17 cellular contexts compared by ENCODE assay signal in genomic region chr20:64156886-64157875, GRCh38. TPM values are rescaled to one million over a fixed set of nuclear protein-coding genes. Genes with fewer than 3 reads are reported as not detected.
DNase-seq lines count a peak whose midpoint lies in the region; ATAC-seq, FAIRE-seq and TF ChIP-seq lines count a peak whose summit lies in the region.
"Had no signal": no experiment of that assay in that cellular context is flagged by ENCODE, and none has a peak within 500 bp of the region (broad histone marks: within the 10 kb centered on the region; RNA-seq: fewer than 3 reads in every experiment).

No MANE protein-coding gene starts in this region.

- FAIRE-seq in H1 (lab: Jason Lieb, UNC), result no peak

- H3K79me2 ChIP-seq in H1 (ENCODE audit: control insufficient read depth in 1 of 2, insufficient read depth in 2 of 2, low read length in 2 of 2) (no peaks in the 10 kb centered on the region), mesendoderm (ENCODE audit: control insufficient read depth, insufficient read depth, low read length) (no peaks in the 10 kb centered on the region)

- TF ChIP-seq CTCF in right atrium auricular region (IDR thresholded peaks at IDR 0.05) (no peak), H1 (IDR thresholded peaks at IDR 0.05; ENCODE audit: control extremely low read depth in 1 of 3, insufficient read depth in 1 of 3, low read depth in 1 of 3, low read length in 3 of 3) (no peak), lower lobe of right lung (IDR thresholded peaks at IDR 0.05) (no peak), type B pancreatic cell (conservative IDR thresholded peaks at IDR 0.05) (no peak)

- no peak overlapping the region for H3K27ac ChIP-seq in right cardiac atrium (ENCODE audit: low read length)
- no peak overlapping the region for H3K27ac ChIP-seq in right atrium auricular region
- no peak overlapping the region for H3K27ac ChIP-seq in H1 (ENCODE audit: low read depth, low read length)
- no peak overlapping the region for H3K27ac ChIP-seq in lower lobe of right lung
- H3K27ac ChIP-seq in mesendoderm (ENCODE audit: low read depth, low read length), result no peak overlapping the region
- H3K27ac ChIP-seq: KMS-11, SJSA1 had no signal

- 74% methylated on average over 27 of the region's 27 CpGs for WGBS in right cardiac atrium
- WGBS in H1 (ENCODE audit: extremely low coverage in 1 of 2, insufficient coverage in 1 of 2, insufficient read length in 1 of 2, insufficient replicate concordance in 2 of 2, low coverage in 1 of 2, low lambda C conversion rate in 2 of 2, missing lambda C conversion rate in 1 of 2), 2 experiments, result 91% methylated on average over 27 of the region's 27 CpGs; no CpG with 5 or more reads in 1 of the 2 experiments
- no CpG with 5 or more reads among the region's 27 CpGs for WGBS in mesendoderm (ENCODE audit: extremely low coverage, insufficient coverage, low lambda C conversion rate)

- H3K4me1 Mint-ChIP-seq in type B pancreatic cell (ENCODE audit: unreplicated experiment), result peaks cover 9% of the 10 kb centered on the region
- H3K4me1 Mint-ChIP-seq: B cell had no signal

- H3K56ac ChIP-seq in H1 (replicated peaks; ENCODE audit: insufficient read length, low read depth, low read length) (no peak overlapping the region), mesendoderm (ENCODE audit: low read length) (no peak overlapping the region)

- H4K91ac ChIP-seq in H1 (replicated peaks; ENCODE audit: insufficient read length, low read length), result peak overlapping the region; percentile 66

- H3K14ac ChIP-seq in H1 (ENCODE audit: insufficient read length), result no peak overlapping the region

- no peak for TF ChIP-seq RAD21 in H1 (IDR thresholded peaks at IDR 0.05 in 1 of 2, conservative IDR thresholded peaks at IDR 0.05 in 1 of 2; ENCODE audit: low read depth in 2 of 2, low read length in 2 of 2)

- no peak for TF ChIP-seq EP300 in H1 (IDR thresholded peaks at IDR 0.05; ENCODE audit: borderline replicate concordance in 1 of 2, low read depth in 2 of 2, low read length in 2 of 2)

- peaks cover 0 to 7% of the 10 kb centered on the region in 2 experiments for H4K20me1 ChIP-seq in H1 (replicated peaks in 1 of 2; ENCODE audit: control insufficient read depth in 1 of 2, insufficient read depth in 2 of 2, low read length in 2 of 2)

- peaks cover 7% of the 10 kb centered on the region; the same call in 1 of the 2 replicates for H3K23me2 ChIP-seq in H1 (ENCODE audit: low read depth, low read length)

- H3K23ac ChIP-seq in H1 (ENCODE audit: insufficient read length) (no peak overlapping the region), mesendoderm (ENCODE audit: low read length) (no peak overlapping the region)

- H3K36me3 ChIP-seq in right atrium auricular region, result no peaks in the 10 kb centered on the region
- H3K36me3 ChIP-seq in H1 (ENCODE audit: control insufficient read depth in 2 of 4, insufficient read depth in 4 of 4, low read length in 3 of 4), result no peaks in the 10 kb centered on the region
- no peaks in the 10 kb centered on the region for H3K36me3 ChIP-seq in lower lobe of right lung
- no peaks in the 10 kb centered on the region for H3K36me3 ChIP-seq in mesendoderm (ENCODE audit: control insufficient read depth, insufficient read depth, low read length)
- H3K36me3 ChIP-seq: SJSA1 had no signal

- POLR2A ChIA-PET in H1 (lab: Charles Lee; ENCODE audit: partially characterized antibody), result interaction anchor here (1.5 kb wide), 1 partner anchor 16 kb away, joined by 5 read pairs; no protein-coding TSS in a partner anchor

- H3K36me3 Mint-ChIP-seq in type B pancreatic cell, result no peaks in the 10 kb centered on the region

- no peak overlapping the region for H2AFZ ChIP-seq in H1 (ENCODE audit: low read length)

- no peak overlapping the region for H3K4me2 ChIP-seq in H1 (ENCODE audit: insufficient read depth in 1 of 2, low read depth in 2 of 2, low read length in 2 of 2)
- H3K4me2 ChIP-seq in mesendoderm (ENCODE audit: low read length), result no peak overlapping the region
- H3K4me2 ChIP-seq: KMS-11 had no signal

- H3K27me3 ChIP-seq in right cardiac atrium (ENCODE audit: control insufficient read depth, insufficient read depth), result no peaks in the 10 kb centered on the region
- peaks cover 4 to 9% of the 10 kb centered on the region in 2 donors for H3K27me3 ChIP-seq in right atrium auricular region
- H3K27me3 ChIP-seq in H1 (replicated peaks in 1 of 4; ENCODE audit: control insufficient read depth in 3 of 4, extremely low read depth in 1 of 4, insufficient read depth in 3 of 4, low read length in 3 of 4), result peaks cover 0 to 11% (median 9%) of the 10 kb centered on the region in 4 experiments; a peak in 5 of 7 replicates
- peaks cover 40% of the 10 kb centered on the region for H3K27me3 ChIP-seq in lower lobe of right lung (ENCODE audit: low read depth)
- no peaks in the 10 kb centered on the region for H3K27me3 ChIP-seq in mesendoderm (ENCODE audit: insufficient read depth, low read length, poor library complexity)

- H3K27ac Mint-ChIP-seq in type B pancreatic cell, result peak overlapping the region; percentile 77
- H3K27ac Mint-ChIP-seq: B cell had no signal

- no peak for TF ChIP-seq POLR2A in H1 (IDR thresholded peaks at IDR 0.05; ENCODE audit: control extremely low read depth in 1 of 2, low read depth in 2 of 2, low read length in 2 of 2)

- H4K5ac ChIP-seq in H1 (ENCODE audit: insufficient read length, low read depth, low read length) (no peak overlapping the region), mesendoderm (ENCODE audit: low read length) (no peak overlapping the region)

- no peak overlapping the region for H2AK5ac ChIP-seq in H1 (ENCODE audit: low read depth, low read length)
- no peak overlapping the region for H2AK5ac ChIP-seq in mesendoderm (ENCODE audit: low read length)

- H3K79me1 ChIP-seq in H1 (ENCODE audit: low read depth, low read length) (no peaks in the 10 kb centered on the region), mesendoderm (ENCODE audit: low read length) (no peaks in the 10 kb centered on the region)

- 0 out of 2 replicates have a peak overlapping the region, but pooled peaks have one; percentile 48 for H2BK20ac ChIP-seq in H1 (ENCODE audit: low read length)

- no peak overlapping the region for H2BK15ac ChIP-seq in H1 (ENCODE audit: low read length)
- no peak overlapping the region for H2BK15ac ChIP-seq in mesendoderm (replicated peaks; ENCODE audit: low read depth)

- H3K4ac ChIP-seq in H1 (replicated peaks; ENCODE audit: insufficient read length, low read depth, low read length), result no peak overlapping the region
- no peak overlapping the region for H3K4ac ChIP-seq in mesendoderm (ENCODE audit: low read depth, low read length)

- H3K9me3 Mint-ChIP-seq in type B pancreatic cell, result no peaks in the 10 kb centered on the region

- CTCF ChIA-PET in H1 (lab: Charles Lee; ENCODE audit: partially characterized antibody), result interaction anchor here (1.3 to 2.5 kb wide), 4 partner anchors 11 to 74 kb away, joined by 4 to 16 read pairs (median 10); partner anchors contain the start of gene LKAAEAR1

- intact Hi-C loops in right cardiac atrium (cut with DNase I) (no loop called here), lower lobe of right lung (cut with DNase I) (no loop called here)

- H3K4me3 ChIP-seq in right cardiac atrium (ENCODE audit: low read length) (no peak overlapping the region), right atrium auricular region (no peak overlapping the region), H1 (ENCODE audit: extremely low read depth in 1 of 4, insufficient read depth in 2 of 4, low read depth in 3 of 4, low read length in 4 of 4) (no peak overlapping the region), lower lobe of right lung (no peak overlapping the region), mesendoderm (ENCODE audit: low read length) (no peak overlapping the region)
- H3K4me3 ChIP-seq: SJSA1 had no signal

- H3K4me1 ChIP-seq in right cardiac atrium (ENCODE audit: control insufficient read depth, insufficient read depth, low read length) (no peaks in the 10 kb centered on the region), right atrium auricular region (no peaks in the 10 kb centered on the region), H1 (replicated peaks in 1 of 4; ENCODE audit: control insufficient read depth in 3 of 4, insufficient read depth in 4 of 4, low read length in 3 of 4) (peaks cover under 1 to 28% (median 20%) of the 10 kb centered on the region in 4 experiments), lower lobe of right lung (no peaks in the 10 kb centered on the region), mesendoderm (ENCODE audit: control insufficient read depth, low read depth, low read length) (peaks cover 8% of the 10 kb centered on the region)
- H3K4me1 ChIP-seq: SJSA1 had no signal

- H3K9me3 ChIP-seq in right cardiac atrium (ENCODE audit: control insufficient read depth, low read length) (no peaks in the 10 kb centered on the region), right atrium auricular region (no peaks in the 10 kb centered on the region), H1 (ENCODE audit: insufficient read depth in 2 of 2, low read depth in 1 of 2, low read length in 1 of 2) (no peaks in the 10 kb centered on the region), lower lobe of right lung (no peaks in the 10 kb centered on the region)
- H3K9me3 ChIP-seq: SJSA1 had no signal

- H3K18ac ChIP-seq in H1 (ENCODE audit: extremely low read depth, low read length), result no peak overlapping the region
- no peak overlapping the region for H3K18ac ChIP-seq in mesendoderm (ENCODE audit: low read length)

- H2BK5ac ChIP-seq in H1 (ENCODE audit: low read depth, low read length) (peak overlapping the region; percentile 71; the same call in 1 of the 2 replicates), mesendoderm (ENCODE audit: low read length) (no peak overlapping the region)

- H2BK120ac ChIP-seq in H1 (replicated peaks; ENCODE audit: low read depth, low read length), result no peak overlapping the region
- no peak overlapping the region for H2BK120ac ChIP-seq in mesendoderm (ENCODE audit: low read depth, low read length)

- H3K27me3 Mint-ChIP-seq in type B pancreatic cell, result peaks cover 32% of the 10 kb centered on the region

- no peak overlapping the region for H2BK12ac ChIP-seq in H1 (ENCODE audit: low read depth, low read length)

- ATAC-seq in right cardiac atrium (no peak), lower lobe of right lung (no peak), HG02938 (IDR thresholded peaks at IDR 0.05; ENCODE audit: unreplicated experiment) (no peak)

- H4K8ac ChIP-seq in H1 (ENCODE audit: extremely low read depth, insufficient read depth, low read length), result no peak overlapping the region
- H4K8ac ChIP-seq in mesendoderm (ENCODE audit: low read depth, low read length), result no peak overlapping the region

- H3K4me3 Mint-ChIP-seq in type B pancreatic cell, result peak overlapping the region; percentile 36
- H3K4me3 Mint-ChIP-seq: B cell had no signal

- peak in 2 of 3 donors; percentile 34 for DNase-seq in right cardiac atrium
- DNase-seq in right atrium auricular region (ENCODE audit: low spot score), result no peak
- DNase-seq in H1 (ENCODE audit: low read depth in 1 of 2, low spot score in 2 of 2), result no peak
- DNase-seq in lower lobe of right lung, result peak; percentile 42
- no peak for DNase-seq in type B pancreatic cell (ENCODE audit: extremely low spot score, unreplicated experiment)
- DNase-seq in KG1 (lab: John Stamatoyannopoulos, UW), result no peak
- no peak for DNase-seq in mesendoderm
- DNase-seq: DMS79 treated with DMSO at 0.1 percent for 48 hours, HCEC 1CT, MV-4-11, NCI-H187, NCI-H2227 treated with DMSO at 0.1 percent for 48 hours had no signal

- H3K9ac ChIP-seq in H1 (replicated peaks in 1 of 4; ENCODE audit: extremely low read depth in 1 of 4, low read depth in 3 of 4, low read length in 3 of 4) (no peak overlapping the region), mesendoderm (ENCODE audit: low read length) (no peak overlapping the region)
- H3K9ac ChIP-seq: KMS-11 had no signal

RNA-seq across cellular contexts. Expression of gene MYT1, which starts 7.1 kb away (rescaled TPM):
- total RNA-seq in right cardiac atrium (1 to 10 TPM in 3 of 4 donors, under 1 TPM in 1; 0.31 to 1.5 (median 1.3) TPM), right atrium auricular region (under 1 TPM in 1 of 2 donors, not detected in 1; 0.15 TPM), lower lobe of right lung (not detected), type B pancreatic cell (ENCODE audit: low replicate concordance) (2.9 and 4.9 TPM in 2 replicates)
- polyA plus RNA-seq in right cardiac atrium (0.57 TPM), H1 (2011; rRNA removed) (0.63 and 1.0 TPM in 2 replicates)
- total RNA-seq in H1 (2021; fragmentation: NEBNext Ultra II Directional; extraction: Animal tissue kit (Norgen Biotek cat#: 25700)), result 1.1 and 2.0 TPM in 2 replicates
- 0.96 TPM for polyA plus RNA-seq in H1 (2011; cell fraction: cytosol; rRNA removed)
- polyA plus RNA-seq in H1 (2011; cell fraction: nucleus; rRNA removed), result 2.8 TPM
- polyA plus RNA-seq in H1 (2012, experiment 1 of 2), result 0.51 to 1.5 TPM (median 1.1 TPM) in 4 replicates
- polyA plus RNA-seq in H1 (2012, experiment 2 of 2), result 0.24 TPM
- 1.2 TPM for polyA plus RNA-seq in H1 (2013, experiment 1 of 2)
- polyA plus RNA-seq in H1 (2013, experiment 2 of 2), result 0.90 TPM
- polyA minus RNA-seq in H1 (2011; rRNA and poly(A)+ RNA removed), result 0.88 and 0.95 TPM in 2 replicates
- polyA minus RNA-seq in H1 (2011; cell fraction: cytosol; rRNA and poly(A)+ RNA removed), result 1.3 TPM
- 1.00 TPM for polyA minus RNA-seq in H1 (2011; cell fraction: nucleus; rRNA and poly(A)+ RNA removed)
- 0.32 TPM for polyA plus RNA-seq in mesendoderm (2013, experiment 1 of 2)
- polyA plus RNA-seq in mesendoderm (2013, experiment 2 of 2), result 0.31 TPM
- total RNA-seq: SJSA1 had no signal

RNA-seq across cellular contexts. Expression of gene NPBWR2, which starts 49.8 kb away (rescaled TPM):
- not detected for total RNA-seq in right cardiac atrium
- polyA plus RNA-seq in right cardiac atrium, result not detected
- total RNA-seq in right atrium auricular region, result not detected
- total RNA-seq in H1 (2021; fragmentation: NEBNext Ultra II Directional; extraction: Animal tissue kit (Norgen Biotek cat#: 25700)), result not detected in 2 replicates
- not detected in 2 replicates for polyA plus RNA-seq in H1 (2011; rRNA removed)
- polyA plus RNA-seq in H1 (2011; cell fraction: cytosol; rRNA removed), result not detected
- not detected for polyA plus RNA-seq in H1 (2011; cell fraction: nucleus; rRNA removed)
- polyA plus RNA-seq in H1 (2012, experiment 1 of 2), result 0.11 TPM in 1 of 4 replicates, not detected in the others
- polyA plus RNA-seq in H1 (2012, experiment 2 of 2), result not detected
- polyA plus RNA-seq in H1 (2013, experiment 1 of 2), result not detected
- polyA plus RNA-seq in H1 (2013, experiment 2 of 2), result not detected
- not detected in 2 replicates for polyA minus RNA-seq in H1 (2011; rRNA and poly(A)+ RNA removed)
- polyA minus RNA-seq in H1 (2011; cell fraction: cytosol; rRNA and poly(A)+ RNA removed), result not detected
- not detected for polyA minus RNA-seq in H1 (2011; cell fraction: nucleus; rRNA and poly(A)+ RNA removed)
- not detected for total RNA-seq in lower lobe of right lung
- total RNA-seq in type B pancreatic cell (ENCODE audit: low replicate concordance), result not detected in 2 replicates
- not detected for polyA plus RNA-seq in mesendoderm (2013, experiment 1 of 2)
- polyA plus RNA-seq in mesendoderm (2013, experiment 2 of 2), result not detected
- total RNA-seq: A172, B cell, SJSA1 had no signal

Comparison
In these comparisons a context has a peak if more than half of its experiments do, and no peak if none do; other contexts are left out.
1. DNase-seq: peak in right cardiac atrium (2 of 3) and lower lobe of right lung (single experiment); none in right atrium auricular region (single experiment), H1 (0 of 2), type B pancreatic cell (single experiment), KG1 (single experiment) and mesendoderm (single experiment).